ENCODE assay signal across 2 cellular contexts in the genomic region with DNA sequence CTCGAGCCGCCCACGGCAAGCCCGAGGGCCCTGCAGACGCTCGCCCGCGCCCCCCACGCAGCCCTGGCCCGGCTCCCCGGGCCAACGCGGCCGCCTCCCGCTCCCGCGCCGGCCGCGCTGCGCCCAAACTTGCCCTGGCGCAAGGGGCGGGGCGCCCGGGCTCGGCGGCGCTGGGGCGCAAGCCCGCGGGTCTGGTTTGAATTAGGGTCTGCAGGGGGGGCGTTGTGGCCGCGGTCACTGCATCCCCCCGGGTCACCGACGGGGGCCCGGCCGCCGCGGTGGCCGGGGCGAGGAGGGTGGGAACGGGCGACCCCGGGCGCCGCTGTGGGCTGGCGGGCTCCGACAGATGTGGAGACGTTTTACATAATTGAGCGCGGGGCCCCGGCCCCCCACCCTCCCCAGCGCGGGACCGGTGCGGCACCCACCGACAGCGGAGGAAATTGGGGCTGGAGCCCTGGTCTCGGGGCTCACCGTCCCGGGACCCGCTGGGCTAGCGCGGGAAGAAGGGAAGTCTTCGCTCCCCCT.
TF ChIP-seq lines count a peak whose summit lies in the region.

No MANE protein-coding gene starts in this region.

TF ChIP-seq in IMR-90, 13 proteins besides CTCF, POLR2A, EP300 and RAD21:
- TF ChIP-seq MAFK (IDR thresholded peaks at IDR 0.05; ENCODE audit: low read depth, low read length): no peak
- TF ChIP-seq CHD1 (IDR thresholded peaks at IDR 0.05; ENCODE audit: low read depth, low read length): no peak
- TF ChIP-seq, protein P1, sequence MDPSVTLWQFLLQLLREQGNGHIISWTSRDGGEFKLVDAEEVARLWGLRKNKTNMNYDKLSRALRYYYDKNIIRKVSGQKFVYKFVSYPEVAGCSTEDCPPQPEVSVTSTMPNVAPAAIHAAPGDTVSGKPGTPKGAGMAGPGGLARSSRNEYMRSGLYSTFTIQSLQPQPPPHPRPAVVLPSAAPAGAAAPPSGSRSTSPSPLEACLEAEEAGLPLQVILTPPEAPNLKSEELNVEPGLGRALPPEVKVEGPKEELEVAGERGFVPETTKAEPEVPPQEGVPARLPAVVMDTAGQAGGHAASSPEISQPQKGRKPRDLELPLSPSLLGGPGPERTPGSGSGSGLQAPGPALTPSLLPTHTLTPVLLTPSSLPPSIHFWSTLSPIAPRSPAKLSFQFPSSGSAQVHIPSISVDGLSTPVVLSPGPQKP (IDR thresholded peaks at IDR 0.05; ENCODE audit: borderline replicate concordance, low read depth, low read length): no peak
- no peak for TF ChIP-seq MAZ (IDR thresholded peaks at IDR 0.05; ENCODE audit: borderline replicate concordance, low read depth, low read length)
- no peak for TF ChIP-seq CEBPB (IDR thresholded peaks at IDR 0.05; ENCODE audit: low read depth, low read length)
- no peak for TF ChIP-seq MXI1 (IDR thresholded peaks at IDR 0.05; ENCODE audit: borderline replicate concordance, low read depth, low read length)
- TF ChIP-seq, protein P2, sequence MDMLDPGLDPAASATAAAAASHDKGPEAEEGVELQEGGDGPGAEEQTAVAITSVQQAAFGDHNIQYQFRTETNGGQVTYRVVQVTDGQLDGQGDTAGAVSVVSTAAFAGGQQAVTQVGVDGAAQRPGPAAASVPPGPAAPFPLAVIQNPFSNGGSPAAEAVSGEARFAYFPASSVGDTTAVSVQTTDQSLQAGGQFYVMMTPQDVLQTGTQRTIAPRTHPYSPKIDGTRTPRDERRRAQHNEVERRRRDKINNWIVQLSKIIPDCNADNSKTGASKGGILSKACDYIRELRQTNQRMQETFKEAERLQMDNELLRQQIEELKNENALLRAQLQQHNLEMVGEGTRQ (IDR thresholded peaks at IDR 0.05; ENCODE audit: low read depth, low read length): no peak

TF ChIP-seq in neural cell, 6 proteins besides CTCF, POLR2A, EP300 and RAD21:
- no peak for TF ChIP-seq SMC3 (conservative IDR thresholded peaks at IDR 0.05; ENCODE audit: poor library complexity)
- TF ChIP-seq, protein P3, sequence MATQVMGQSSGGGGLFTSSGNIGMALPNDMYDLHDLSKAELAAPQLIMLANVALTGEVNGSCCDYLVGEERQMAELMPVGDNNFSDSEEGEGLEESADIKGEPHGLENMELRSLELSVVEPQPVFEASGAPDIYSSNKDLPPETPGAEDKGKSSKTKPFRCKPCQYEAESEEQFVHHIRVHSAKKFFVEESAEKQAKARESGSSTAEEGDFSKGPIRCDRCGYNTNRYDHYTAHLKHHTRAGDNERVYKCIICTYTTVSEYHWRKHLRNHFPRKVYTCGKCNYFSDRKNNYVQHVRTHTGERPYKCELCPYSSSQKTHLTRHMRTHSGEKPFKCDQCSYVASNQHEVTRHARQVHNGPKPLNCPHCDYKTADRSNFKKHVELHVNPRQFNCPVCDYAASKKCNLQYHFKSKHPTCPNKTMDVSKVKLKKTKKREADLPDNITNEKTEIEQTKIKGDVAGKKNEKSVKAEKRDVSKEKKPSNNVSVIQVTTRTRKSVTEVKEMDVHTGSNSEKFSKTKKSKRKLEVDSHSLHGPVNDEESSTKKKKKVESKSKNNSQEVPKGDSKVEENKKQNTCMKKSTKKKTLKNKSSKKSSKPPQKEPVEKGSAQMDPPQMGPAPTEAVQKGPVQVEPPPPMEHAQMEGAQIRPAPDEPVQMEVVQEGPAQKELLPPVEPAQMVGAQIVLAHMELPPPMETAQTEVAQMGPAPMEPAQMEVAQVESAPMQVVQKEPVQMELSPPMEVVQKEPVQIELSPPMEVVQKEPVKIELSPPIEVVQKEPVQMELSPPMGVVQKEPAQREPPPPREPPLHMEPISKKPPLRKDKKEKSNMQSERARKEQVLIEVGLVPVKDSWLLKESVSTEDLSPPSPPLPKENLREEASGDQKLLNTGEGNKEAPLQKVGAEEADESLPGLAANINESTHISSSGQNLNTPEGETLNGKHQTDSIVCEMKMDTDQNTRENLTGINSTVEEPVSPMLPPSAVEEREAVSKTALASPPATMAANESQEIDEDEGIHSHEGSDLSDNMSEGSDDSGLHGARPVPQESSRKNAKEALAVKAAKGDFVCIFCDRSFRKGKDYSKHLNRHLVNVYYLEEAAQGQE (IDR thresholded peaks at IDR 0.05; ENCODE audit: borderline replicate concordance): no peak
- TF ChIP-seq TAF1 (IDR thresholded peaks at IDR 0.05; ENCODE audit: low read depth): no peak
- no peak for TF ChIP-seq EZH2 (IDR thresholded peaks at IDR 0.05; ENCODE audit: borderline replicate concordance, insufficient read depth, low read length, poor library complexity, severe bottlenecking)
- no peak for TF ChIP-seq POLR2AphosphoS5 (IDR thresholded peaks at IDR 0.05)
- TF ChIP-seq MXI1 (conservative IDR thresholded peaks at IDR 0.05; ENCODE audit: poor library complexity, severe bottlenecking): no peak
